Comparison of ENCODE assay signal across 8 cellular contexts in the genomic region with DNA sequence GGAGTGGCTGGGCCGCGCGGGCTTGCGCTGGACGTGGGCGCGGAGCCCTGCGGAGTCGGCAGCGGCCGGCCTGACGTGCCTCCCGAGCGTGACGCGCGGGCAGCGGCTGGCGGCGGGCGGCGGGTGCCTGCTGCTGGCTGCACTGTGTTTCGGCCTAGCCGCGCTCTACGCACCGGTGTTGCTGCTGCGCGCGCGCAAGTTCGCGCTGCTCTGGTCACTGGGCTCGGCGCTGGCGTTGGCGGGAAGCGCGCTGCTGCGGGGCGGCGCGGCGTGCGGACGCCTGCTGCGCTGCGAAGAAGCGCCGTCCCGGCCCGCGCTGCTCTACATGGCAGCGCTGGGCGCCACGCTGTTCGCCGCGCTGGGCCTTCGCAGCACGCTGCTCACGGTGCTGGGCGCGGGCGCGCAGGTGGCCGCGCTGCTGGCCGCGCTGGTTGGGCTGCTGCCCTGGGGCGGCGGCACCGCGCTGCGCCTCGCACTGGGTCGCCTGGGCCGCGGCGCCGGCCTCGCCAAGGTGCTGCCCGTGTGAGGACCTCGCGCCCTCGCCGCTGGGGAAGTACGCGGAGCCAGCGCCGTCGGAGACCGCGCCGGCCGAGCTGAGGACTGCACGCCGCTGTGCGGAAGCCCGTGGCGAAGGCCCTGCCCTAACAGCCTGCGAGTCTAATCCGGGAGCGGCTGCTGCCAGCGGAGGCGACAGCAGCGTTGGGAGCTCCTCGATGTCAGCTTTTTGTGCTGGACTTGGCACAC. TPM values are rescaled to one million over a fixed set of nuclear protein-coding genes. Genes with fewer than 3 reads are reported as not detected.
A peak's percentile ranks its signal among the peaks of the same experiment; 100 is the strongest.
DNase-seq lines count a peak whose midpoint lies in the region; ATAC-seq, FAIRE-seq and TF ChIP-seq lines count a peak whose summit lies in the region.

No MANE protein-coding gene starts in this region.

- dilution Hi-C loops in keratinocyte (cut with MboI; ENCODE audit: extremely low pct_ligation_motif_present, low sequenced_read_pairs) = no loop called here

- peak overlapping the region; percentile 78 for H3K27ac ChIP-seq in ACC112 (ENCODE audit: low read depth, low read length)
- peak overlapping the region; percentile 85 for H3K27ac ChIP-seq in keratinocyte (ENCODE audit: control insufficient read depth, insufficient read depth, low read length)

- H2AFZ ChIP-seq in ACC112 (ENCODE audit: low read length, unreplicated experiment) (peak overlapping the region; percentile 87), keratinocyte (ENCODE audit: control insufficient read depth, low read length) (peak overlapping the region; percentile 46)

- H3K9me1 ChIP-seq in keratinocyte (ENCODE audit: control insufficient read depth, extremely low read depth, insufficient read depth, low read length) = no peaks in the 10 kb centered on the region

- H3K9me3 Mint-ChIP-seq in WTC11 = no peaks in the 10 kb centered on the region

- peak; percentile 14 for ATAC-seq in HG03060 (IDR thresholded peaks at IDR 0.05; ENCODE audit: low read depth, unreplicated experiment)
- ATAC-seq in WTC11 = peak; percentile 58

- peak overlapping the region; percentile 80 for H3K9ac ChIP-seq in keratinocyte (ENCODE audit: control insufficient read depth, extremely low read depth, insufficient read depth, low read length)

- peaks cover 20% of the 10 kb centered on the region for H3K36me3 Mint-ChIP-seq in WTC11

- H3K36me3 ChIP-seq in ACC112 (ENCODE audit: insufficient read depth, low read length) (peaks cover 5% of the 10 kb centered on the region; the same call in 1 of the 2 replicates), keratinocyte (ENCODE audit: control insufficient read depth in 2 of 2, extremely low read depth in 1 of 2, insufficient read depth in 2 of 2, low read length in 2 of 2) (peaks cover 3 to 6% of the 10 kb centered on the region in 2 experiments)

- H3K79me2 ChIP-seq in ACC112 (ENCODE audit: control insufficient read depth, insufficient read depth, low read length, unreplicated experiment) = peaks cover 15% of the 10 kb centered on the region
- H3K79me2 ChIP-seq in keratinocyte (ENCODE audit: control insufficient read depth, insufficient read depth, low read length) = peaks cover 12% of the 10 kb centered on the region

- TF ChIP-seq CTCF in WTC11 (IDR thresholded peaks at IDR 0.05) = no peak
- no peak for TF ChIP-seq CTCF in cardiac fibroblast (IDR thresholded peaks at IDR 0.05; ENCODE audit: low read depth, low read length)
- TF ChIP-seq CTCF in keratinocyte (optimal IDR thresholded peaks at IDR 0.05 in 1 of 3, IDR thresholded peaks at IDR 0.05 in 1 of 3, conservative IDR thresholded peaks at IDR 0.05 in 1 of 3; ENCODE audit: extremely low read depth in 1 of 3, insufficient read depth in 2 of 3, low read length in 3 of 3) = peak in 2 of 3 experiments; percentile 19 to 40

- peak overlapping the region; percentile 79 for H3K4me3 Mint-ChIP-seq in WTC11

- H3K27ac Mint-ChIP-seq in WTC11 = peak overlapping the region; percentile 79

- peak overlapping the region; percentile 80 for H3K4me3 ChIP-seq in ACC112 (ENCODE audit: low read depth, low read length)
- H3K4me3 ChIP-seq in cardiac fibroblast (replicated peaks in 1 of 2; ENCODE audit: low read depth in 2 of 2, low read length in 2 of 2) = peak overlapping the region; percentile 53 to 65
- H3K4me3 ChIP-seq in keratinocyte (ENCODE audit: control insufficient read depth in 2 of 3, extremely low read depth in 1 of 3, insufficient read depth in 2 of 3, low read depth in 1 of 3, low read length in 3 of 3) = peak overlapping the region; percentile 56 to 91 (median 75)

- peak; percentile 45 for TF ChIP-seq POLR2A in GM18526 (IDR thresholded peaks at IDR 0.05; ENCODE audit: extremely low read depth, insufficient read length)

- FAIRE-seq in keratinocyte (lab: Jason Lieb, UNC) = no peak

- H4K20me1 ChIP-seq in keratinocyte (ENCODE audit: control insufficient read depth, extremely low read depth, insufficient read depth, low read length) = no peaks in the 10 kb centered on the region

- CTCF ChIA-PET in WTC11 (lab: Charles Lee) = interaction anchor here (0.9 to 4.7 kb wide), 4 partner anchors 26 to 493 kb away, joined by 3 to 35 read pairs (median 4); a partner anchor contains a TSS

- peak; percentile 75 for DNase-seq in NCI-H2171 (lab: John Stamatoyannopoulos, UW)
- peak; percentile 73 for DNase-seq in WTC11 (ENCODE audit: low spot score)
- DNase-seq in cardiac fibroblast (ENCODE audit: low read depth in 2 of 2) = peak; percentile 71 to 75
- no peak for DNase-seq in keratinocyte (ENCODE audit: low read depth, low spot score)
- peak; percentile 65 to 67 for DNase-seq in stimulated activated CD4-positive, alpha-beta T cell treated with anti-CD3 and anti-CD28 coated beads, Interleukin-15, amount 100 ng/mL, for 1 hour (ENCODE audit: low read depth in 1 of 2, low spot score in 1 of 2)

- peaks cover 31% of the 10 kb centered on the region for H3K27me3 Mint-ChIP-seq in WTC11 (ENCODE audit: low read depth)

- no peaks in the 10 kb centered on the region for H3K9me3 ChIP-seq in keratinocyte (ENCODE audit: control insufficient read depth, low read depth, low read length)

- POLR2A ChIA-PET in WTC11 (lab: Charles Lee) = interaction anchor here (0.5 to 2.0 kb wide), 4 partner anchors 26 to 481 kb away, joined by 3 to 6 read pairs (median 5); a partner anchor contains a TSS

- peaks cover 28% of the 10 kb centered on the region for H3K4me1 Mint-ChIP-seq in WTC11

- peaks cover 28% of the 10 kb centered on the region for H3K4me1 ChIP-seq in ACC112 (ENCODE audit: control insufficient read depth, insufficient read depth, low read length, unreplicated experiment)
- peaks cover 20% of the 10 kb centered on the region for H3K4me1 ChIP-seq in keratinocyte (ENCODE audit: control insufficient read depth, extremely low read depth, insufficient read depth, low read length)

- H3K4me2 ChIP-seq in keratinocyte (ENCODE audit: control insufficient read depth, extremely low read depth, insufficient read depth, low read depth, low read length) = peak overlapping the region; percentile 97

- H3K27me3 ChIP-seq in ACC112 (ENCODE audit: insufficient read depth, low read length) = no peaks in the 10 kb centered on the region
- H3K27me3 ChIP-seq in keratinocyte (ENCODE audit: control insufficient read depth, extremely low read depth, insufficient read depth, low read length) = no peaks in the 10 kb centered on the region

TF ChIP-seq in WTC11, 78 proteins besides CTCF, POLR2A, EP300 and RAD21 (continues in another document):
- TF ChIP-seq GRHL2 (CRISPR knock-in tag; IDR thresholded peaks at IDR 0.05; ENCODE audit: insufficient replicate concordance, severe bottlenecking) (no peak), HMGA2 (CRISPR knock-in tag; IDR thresholded peaks at IDR 0.05) (no peak), ZNF423 (CRISPR knock-in tag; IDR thresholded peaks at IDR 0.05) (peak; percentile 81; the same call in 1 of the 2 replicates), SMAD3 (CRISPR knock-in tag; IDR thresholded peaks at IDR 0.05; ENCODE audit: borderline replicate concordance) (no peak), IRF2 (CRISPR knock-in tag; IDR thresholded peaks at IDR 0.05; ENCODE audit: borderline replicate concordance, low read depth) (peak; percentile 86), ZBTB21 (CRISPR knock-in tag; IDR thresholded peaks at IDR 0.05; ENCODE audit: borderline replicate concordance) (no peak; the same call in 1 of the 2 replicates)
- TF ChIP-seq, protein P1, sequence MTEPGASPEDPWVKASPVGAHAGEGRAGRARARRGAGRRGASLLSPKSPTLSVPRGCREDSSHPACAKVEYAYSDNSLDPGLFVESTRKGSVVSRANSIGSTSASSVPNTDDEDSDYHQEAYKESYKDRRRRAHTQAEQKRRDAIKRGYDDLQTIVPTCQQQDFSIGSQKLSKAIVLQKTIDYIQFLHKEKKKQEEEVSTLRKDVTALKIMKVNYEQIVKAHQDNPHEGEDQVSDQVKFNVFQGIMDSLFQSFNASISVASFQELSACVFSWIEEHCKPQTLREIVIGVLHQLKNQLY (CRISPR knock-in tag; IDR thresholded peaks at IDR 0.05) = no peak
- TF ChIP-seq, protein P2, sequence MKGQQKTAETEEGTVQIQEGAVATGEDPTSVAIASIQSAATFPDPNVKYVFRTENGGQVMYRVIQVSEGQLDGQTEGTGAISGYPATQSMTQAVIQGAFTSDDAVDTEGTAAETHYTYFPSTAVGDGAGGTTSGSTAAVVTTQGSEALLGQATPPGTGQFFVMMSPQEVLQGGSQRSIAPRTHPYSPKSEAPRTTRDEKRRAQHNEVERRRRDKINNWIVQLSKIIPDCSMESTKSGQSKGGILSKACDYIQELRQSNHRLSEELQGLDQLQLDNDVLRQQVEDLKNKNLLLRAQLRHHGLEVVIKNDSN (CRISPR knock-in tag; IDR thresholded peaks at IDR 0.05) = peak; percentile 17; the same call in 1 of the 2 replicates

RNA-seq across cellular contexts. Expression of a gene that starts 0.5 kb away (rescaled TPM):
- 9.2 to 10.5 TPM (median 9.8 TPM) in 3 replicates for total RNA-seq in WTC11 (2021)
- 1.8 to 2.4 TPM (median 2.3 TPM) in 3 replicates for polyA plus RNA-seq in keratinocyte
- 1.2 TPM for polyA plus RNA-seq in keratinocyte (2011; ENCODE audit: low read depth)
- 1.1 and 1.7 TPM in 2 replicates for polyA plus RNA-seq in keratinocyte (2011; cell fraction: cytosol; rRNA removed)
- 2.2 TPM in 2 replicates for polyA plus RNA-seq in keratinocyte (2011; cell fraction: nucleus; rRNA removed)
- polyA plus RNA-seq in keratinocyte (2012; ENCODE audit: low replicate concordance) = not detected in 2 replicates
- polyA minus RNA-seq in keratinocyte = 0.59 to 0.86 TPM (median 0.69 TPM) in 3 replicates
- 1.9 TPM for polyA minus RNA-seq in keratinocyte (2011; cell fraction: cytosol; rRNA and poly(A)+ RNA removed)
- 0.93 and 1.1 TPM in 2 replicates for polyA minus RNA-seq in keratinocyte (2011; cell fraction: nucleus; rRNA and poly(A)+ RNA removed)

RNA-seq across cellular contexts. Expression of a gene that starts 26.5 kb away (rescaled TPM):
- 1.9 to 2.5 TPM (median 2.4 TPM) in 3 replicates for total RNA-seq in WTC11 (2021)
- not detected in 3 replicates for polyA plus RNA-seq in keratinocyte
- polyA plus RNA-seq in keratinocyte (2011; ENCODE audit: low read depth) = not detected
- 0.05 and 0.11 TPM in 2 replicates for polyA plus RNA-seq in keratinocyte (2011; cell fraction: cytosol; rRNA removed)
- polyA plus RNA-seq in keratinocyte (2011; cell fraction: nucleus; rRNA removed) = 0.10 and 0.39 TPM in 2 replicates
- 0.24 TPM in 1 of 2 replicates, not detected in the other for polyA plus RNA-seq in keratinocyte (2012; ENCODE audit: low replicate concordance)
- polyA minus RNA-seq in keratinocyte = 0.06 TPM in 1 of 3 replicates, not detected in the others
- polyA minus RNA-seq in keratinocyte (2011; cell fraction: cytosol; rRNA and poly(A)+ RNA removed) = not detected
- not detected in 2 replicates for polyA minus RNA-seq in keratinocyte (2011; cell fraction: nucleus; rRNA and poly(A)+ RNA removed)

RNA-seq across cellular contexts. Expression of a gene that starts 55.9 kb away (rescaled TPM):
- total RNA-seq in WTC11 (2021) = not detected in 3 replicates
- not detected in 3 replicates for polyA plus RNA-seq in keratinocyte
- not detected for polyA plus RNA-seq in keratinocyte (2011; ENCODE audit: low read depth)
- polyA plus RNA-seq in keratinocyte (2011; cell fraction: cytosol; rRNA removed) = not detected in 2 replicates
- polyA plus RNA-seq in keratinocyte (2011; cell fraction: nucleus; rRNA removed) = not detected in 2 replicates
- polyA plus RNA-seq in keratinocyte (2012; ENCODE audit: low replicate concordance) = not detected in 2 replicates
- 0.58 TPM in 1 of 3 replicates, not detected in the others for polyA minus RNA-seq in keratinocyte
- not detected for polyA minus RNA-seq in keratinocyte (2011; cell fraction: cytosol; rRNA and poly(A)+ RNA removed)
- not detected in 2 replicates for polyA minus RNA-seq in keratinocyte (2011; cell fraction: nucleus; rRNA and poly(A)+ RNA removed)

Comparison
In these comparisons a context has a peak if more than half of its experiments do, and no peak if none do; other contexts are left out.
1. CTCF ChIP-seq: peak in keratinocyte (2 of 3); none in WTC11 (single experiment) and cardiac fibroblast (single experiment).
2. Peak in every context shown above with its lines, with median percentiles within 50 percentile points of each other: H3K4me3 ChIP-seq.